ENCODE assay signal across 1 cellular context in genomic region chr16:2786061-2786825, GRCh38.
TF ChIP-seq lines count a peak whose summit lies in the region.

No MANE protein-coding gene starts in this region.

TF ChIP-seq in HCT116, 20 proteins besides CTCF, POLR2A, EP300 and RAD21 (continued from another document):
- TF ChIP-seq REST (IDR thresholded peaks at IDR 0.05; ENCODE audit: low read depth) (no peak), YY1 (IDR thresholded peaks at IDR 0.05; ENCODE audit: extremely low read depth, insufficient replicate concordance, low read depth, low read length) (no peak), POLR2AphosphoS5 (IDR thresholded peaks at IDR 0.05; ENCODE audit: low read depth, low read length) (no peak), EZH2 (IDR thresholded peaks at IDR 0.05) (no peak), CEBPB (IDR thresholded peaks at IDR 0.05; ENCODE audit: low read depth) (no peak), ATF3 (IDR thresholded peaks at IDR 0.05) (no peak), TCF7L2 (IDR thresholded peaks at IDR 0.05; ENCODE audit: borderline replicate concordance, extremely low read depth, insufficient read depth, insufficient read length) (no peak), ZFX (IDR thresholded peaks at IDR 0.05) (no peak), FOSL1 (IDR thresholded peaks at IDR 0.05; ENCODE audit: low read depth) (no peak), SRF (IDR thresholded peaks at IDR 0.05; ENCODE audit: low read depth) (no peak), EZH2phosphoT487 (IDR thresholded peaks at IDR 0.05; ENCODE audit: borderline replicate concordance) (no peak), SIN3A (IDR thresholded peaks at IDR 0.05; ENCODE audit: low read depth) (no peak), ZBTB33 (IDR thresholded peaks at IDR 0.05; ENCODE audit: extremely low read depth, insufficient replicate concordance, low read length) (no peak), ZNF274 (IDR thresholded peaks at IDR 0.05; ENCODE audit: low read depth, low read length) (no peak), MAX (IDR thresholded peaks at IDR 0.05) (no peak), EGR1 (IDR thresholded peaks at IDR 0.05; ENCODE audit: low read depth) (no peak), ELF1 (IDR thresholded peaks at IDR 0.05; ENCODE audit: borderline replicate concordance, low read depth) (no peak)
